17 cellular contexts compared by ENCODE assay signal in genomic region chr9:13151489-13151888, GRCh38.
DNase-seq lines count a peak whose midpoint lies in the region; ATAC-seq and TF ChIP-seq lines count a peak whose summit lies in the region.
"Had no signal": no experiment of that assay in that cellular context is flagged by ENCODE, and none has a peak within 500 bp of the region (broad histone marks: within the 10 kb centered on the region; RNA-seq: fewer than 3 reads in every experiment).

No MANE protein-coding gene starts in this region.

- no peaks in the 10 kb centered on the region for H3K36me3 Mint-ChIP-seq in activated T-cell treated with anti-CD3 and anti-CD28 coated beads, Interleukin-2, amount 50 U/mL, for 24 hours (ENCODE audit: low read depth)
- H3K36me3 Mint-ChIP-seq: CD4-positive, CD25-positive, alpha-beta regulatory T cell; CD8-positive, alpha-beta T cell had no signal

- no peaks in the 10 kb centered on the region for H3K27me3 Mint-ChIP-seq in activated T-cell treated with anti-CD3 and anti-CD28 coated beads, Interleukin-2, amount 50 U/mL, for 24 hours
- H3K27me3 Mint-ChIP-seq: B cell; CD4-positive, CD25-positive, alpha-beta regulatory T cell had no signal

- no peaks in the 10 kb centered on the region for H3K4me1 Mint-ChIP-seq in activated T-cell treated with anti-CD3 and anti-CD28 coated beads, Interleukin-2, amount 50 U/mL, for 24 hours (ENCODE audit: low read depth)
- H3K4me1 Mint-ChIP-seq: B cell; CD4-positive, CD25-positive, alpha-beta regulatory T cell had no signal

- peak; percentile 59 to 92 for ATAC-seq in gastrocnemius medialis
- ATAC-seq: CD8-positive, alpha-beta T cell had no signal

- no peak for TF ChIP-seq CTCF in gastrocnemius medialis (IDR thresholded peaks at IDR 0.05 in 4 of 5, conservative IDR thresholded peaks at IDR 0.05 in 1 of 5)

- H3K9me3 ChIP-seq in gastrocnemius medialis: no peaks in the 10 kb centered on the region
- H3K9me3 ChIP-seq: BLaER1, Caco-2, HAP-1 had no signal

- no peak overlapping the region for H3K27ac Mint-ChIP-seq in activated T-cell treated with anti-CD3 and anti-CD28 coated beads, Interleukin-2, amount 50 U/mL, for 24 hours
- H3K27ac Mint-ChIP-seq: B cell; CD4-positive, CD25-positive, alpha-beta regulatory T cell; CD8-positive, alpha-beta T cell; HFFc6 had no signal

- intact Hi-C loops in gastrocnemius medialis (cut with DNase I; ENCODE audit: low total_unique reads): no loop called here

- DNase-seq in amniotic epithelial cell (ENCODE audit: low read depth) (peak; percentile 27), iris pigment epithelial cell (ENCODE audit: low read depth) (peak; percentile 10), gastrocnemius medialis (no peak), NOMO-1 (lab: John Stamatoyannopoulos, UW; ENCODE audit: unreplicated experiment in 2 of 2) (no peak), NCI-H146 treated with DMSO at 0.1 percent for 48 hours (lab: John Stamatoyannopoulos, UW; ENCODE audit: unreplicated experiment) (no peak)
- no peak for DNase-seq in activated T-cell treated with anti-CD3 and anti-CD28 coated beads, Interleukin-2, amount 50 U/mL, for 24 hours
- DNase-seq: Caco-2; CD4-positive, CD25-positive, alpha-beta regulatory T cell; CD8-positive, alpha-beta T cell; DMS153; DND-41; GOT3; HFFc6 had no signal

- no peaks in the 10 kb centered on the region for H3K27me3 ChIP-seq in gastrocnemius medialis
- H3K27me3 ChIP-seq: BLaER1 had no signal

- peaks cover 14% of the 10 kb centered on the region for H3K9me3 Mint-ChIP-seq in activated T-cell treated with anti-CD3 and anti-CD28 coated beads, Interleukin-2, amount 50 U/mL, for 24 hours
- H3K9me3 Mint-ChIP-seq: HFFc6 had no signal

- H3K4me3 Mint-ChIP-seq in activated T-cell treated with anti-CD3 and anti-CD28 coated beads, Interleukin-2, amount 50 U/mL, for 24 hours: no peak overlapping the region
- H3K4me3 Mint-ChIP-seq: B cell; CD4-positive, CD25-positive, alpha-beta regulatory T cell; CD8-positive, alpha-beta T cell; HFFc6 had no signal

- no peak overlapping the region for H3K27ac ChIP-seq in gastrocnemius medialis
- H3K27ac ChIP-seq: BLaER1, C4-2B had no signal

- H3K4me3 ChIP-seq in gastrocnemius medialis: no peak overlapping the region
- H3K4me3 ChIP-seq: BLaER1, HAP-1 had no signal

- H3K36me3 ChIP-seq in gastrocnemius medialis: peaks cover 0 to 11% of the 10 kb centered on the region in 2 donors
- H3K36me3 ChIP-seq: BLaER1 had no signal

- in situ Hi-C loops in gastrocnemius medialis (cut with MboI; ENCODE audit: low sequenced_read_pairs in 4 of 4): no loop called here

- peaks cover 13 to 15% of the 10 kb centered on the region in 2 donors for H3K4me1 ChIP-seq in gastrocnemius medialis
- H3K4me1 ChIP-seq: BLaER1, Caco-2, HAP-1 had no signal

- TF ChIP-seq POLR2A in gastrocnemius medialis (IDR thresholded peaks at IDR 0.05): no peak

Comparison
In these comparisons a context has a peak if more than half of its experiments do, and no peak if none do; other contexts are left out.
1. DNase-seq: peak in amniotic epithelial cell (single experiment) and iris pigment epithelial cell (single experiment); none in gastrocnemius medialis (0 of 2), activated T-cell treated with anti-CD3 and anti-CD28 coated beads, Interleukin-2, amount 50 U/mL, for 24 hours (single experiment), NOMO-1 (0 of 2) and NCI-H146 treated with DMSO at 0.1 percent for 48 hours (single experiment).